ENCODE assay signal across 24 cellular contexts in genomic region chr5:78245126-78245525, GRCh38. TPM values are rescaled to one million over a fixed set of nuclear protein-coding genes. Genes with fewer than 3 reads are reported as not detected.
DNase-seq lines count a peak whose midpoint lies in the region; ATAC-seq, FAIRE-seq and TF ChIP-seq lines count a peak whose summit lies in the region.
"Had no signal": no experiment of that assay in that cellular context is flagged by ENCODE, and none has a peak within 500 bp of the region (broad histone marks: within the 10 kb centered on the region; RNA-seq: fewer than 3 reads in every experiment).

No MANE protein-coding gene starts in this region.

- CTCF ChIA-PET in K562 (lab: Yijun Ruan, JAX; ENCODE audit: low intra/inter-chr PET ratio) = no interaction called here

- peak; percentile 88 for FAIRE-seq in K562 (lab: Jason Lieb, UNC)
- FAIRE-seq: A204.1, D721Med had no signal

- H4K8ac ChIP-seq in H9 (replicated peaks; ENCODE audit: insufficient read length, low read depth, low read length) (no peak overlapping the region), mesendoderm (ENCODE audit: low read depth, low read length) (no peak overlapping the region)

- H3K27ac ChIP-seq in H9 (ENCODE audit: insufficient read length, low read depth, low read length) (no peak overlapping the region), K562 (ENCODE audit: extremely low read depth, low read depth, low read length) (peak overlapping the region; percentile 0; the same call in 1 of the 3 replicates), mesendoderm (ENCODE audit: low read depth, low read length) (no peak overlapping the region), smooth muscle cell (ENCODE audit: low read depth) (peak overlapping the region; percentile 44)

- H3K27ac Mint-ChIP-seq in H9 = peak overlapping the region in 2 of 3 experiments; percentile 27 to 77; a peak in 1 of 7 replicates
- H3K27ac Mint-ChIP-seq: B cell had no signal

- BruUV-seq in K562 (replicated peaks; lab: Mats Ljungman, UMichigan) = no TSS peak

- H2BK120ac ChIP-seq in H9 (ENCODE audit: low read depth, low read length, poor library complexity, severe bottlenecking) = no peak overlapping the region
- H2BK120ac ChIP-seq in mesendoderm (ENCODE audit: low read depth, low read length) = no peak overlapping the region

- no peak overlapping the region for H3K4me3 Mint-ChIP-seq in H9
- H3K4me3 Mint-ChIP-seq: B cell, CD14-positive monocyte, HFFc6 had no signal

- TF ChIP-seq EP300 in K562 (IDR thresholded peaks at IDR 0.05; ENCODE audit: low read length) = peak; percentile 18; the same call in 1 of the 2 replicates

- no peaks in the 10 kb centered on the region for H3K27me3 ChIP-seq in H9 (ENCODE audit: insufficient read depth, low read length)
- no peaks in the 10 kb centered on the region for H3K27me3 ChIP-seq in K562 (ENCODE audit: control insufficient read depth in 2 of 2, insufficient read depth in 2 of 2, low read length in 2 of 2)
- H3K27me3 ChIP-seq in mesendoderm (ENCODE audit: insufficient read depth, low read length, poor library complexity) = no peaks in the 10 kb centered on the region
- no peaks in the 10 kb centered on the region for H3K27me3 ChIP-seq in smooth muscle cell (ENCODE audit: low read depth)

- no peak overlapping the region for H2BK12ac ChIP-seq in H9 (ENCODE audit: insufficient read length, low read depth, low read length)

- no peak overlapping the region for H3K4ac ChIP-seq in H9 (ENCODE audit: low read depth, low read length)
- H3K4ac ChIP-seq in mesendoderm (ENCODE audit: low read depth, low read length) = no peak overlapping the region

- H4K91ac ChIP-seq in H9 (ENCODE audit: insufficient read length, low read depth, low read length) = no peak overlapping the region

- H3K14ac ChIP-seq in H9 (ENCODE audit: insufficient read depth, low read length) = no peak overlapping the region

- WGBS in H9 (ENCODE audit: extremely low coverage, insufficient read length, low lambda C conversion rate) = no CpG with 5 or more reads among the region's 8 CpGs
- WGBS in K562 (ENCODE audit: insufficient coverage, low coverage, missing lambda C conversion rate) = 1% methylated on average over 8 of the region's 8 CpGs
- WGBS in mesendoderm (ENCODE audit: extremely low coverage, insufficient coverage, low lambda C conversion rate) = no CpG with 5 or more reads among the region's 8 CpGs
- WGBS in smooth muscle cell (ENCODE audit: low lambda C conversion rate) = 26% methylated on average over 8 of the region's 8 CpGs

- H3K4me1 ChIP-seq in H9 (ENCODE audit: insufficient read depth, low read length) (no peaks in the 10 kb centered on the region), K562 (replicated peaks in 1 of 2; ENCODE audit: control insufficient read depth in 2 of 2, insufficient read depth in 2 of 2, low read length in 2 of 2) (peaks cover 4 to 12% of the 10 kb centered on the region in 2 experiments; a peak in 4 of 5 replicates), mesendoderm (ENCODE audit: control insufficient read depth, low read depth, low read length) (no peaks in the 10 kb centered on the region), smooth muscle cell (ENCODE audit: low read depth) (peaks cover 7% of the 10 kb centered on the region)

- no peaks in the 10 kb centered on the region for H3K9me1 ChIP-seq in K562 (ENCODE audit: control insufficient read depth, insufficient read depth, low read length)

- no peaks in the 10 kb centered on the region for H3K27me3 Mint-ChIP-seq in H9 (ENCODE audit: low read depth)
- H3K27me3 Mint-ChIP-seq: B cell had no signal

- H3K9ac ChIP-seq in H9 (ENCODE audit: extremely low read depth, insufficient read length, low read length) = no peak overlapping the region
- H3K9ac ChIP-seq in K562 (ENCODE audit: insufficient read depth in 1 of 2, low read depth in 2 of 2, low read length in 2 of 2) = no peak overlapping the region
- H3K9ac ChIP-seq in mesendoderm (ENCODE audit: low read length) = no peak overlapping the region
- H3K9ac ChIP-seq in smooth muscle cell (ENCODE audit: low read depth) = no peak overlapping the region

- H3K79me1 ChIP-seq in H9 (ENCODE audit: insufficient read depth, low read depth, low read length, poor library complexity, severe bottlenecking) = no peaks in the 10 kb centered on the region
- no peaks in the 10 kb centered on the region for H3K79me1 ChIP-seq in mesendoderm (ENCODE audit: low read length)

- in situ Hi-C loops in K562 (cut with MboI) = no loop called here

- no peak overlapping the region for H2AFZ ChIP-seq in H9 (ENCODE audit: low read length)
- H2AFZ ChIP-seq in K562 (ENCODE audit: low read depth, low read length) = no peak overlapping the region
- H2AFZ ChIP-seq in smooth muscle cell (ENCODE audit: low read depth) = no peak overlapping the region

- H3F3A ChIP-seq in smooth muscle cell (ENCODE audit: low read depth) = peaks cover 22% of the 10 kb centered on the region

- H3K4me2 ChIP-seq in H9 (ENCODE audit: insufficient read depth, insufficient read length, low read length) = no peak overlapping the region
- peak overlapping the region; percentile 15; the same call in 1 of the 2 replicates for H3K4me2 ChIP-seq in K562 (ENCODE audit: insufficient read depth, low read length)
- no peak overlapping the region for H3K4me2 ChIP-seq in mesendoderm (ENCODE audit: low read length)
- peak overlapping the region; percentile 17 for H3K4me2 ChIP-seq in smooth muscle cell

- H2BK5ac ChIP-seq in H9 (ENCODE audit: insufficient read length, low read length) (no peak overlapping the region), mesendoderm (ENCODE audit: low read length) (no peak overlapping the region)

- TF ChIP-seq CTCF in H9 (conservative IDR thresholded peaks at IDR 0.05) (no peak), K562 (IDR thresholded peaks at IDR 0.05 in 2 of 3, conservative IDR thresholded peaks at IDR 0.05 in 1 of 3; ENCODE audit: insufficient read depth in 2 of 3, low read depth in 1 of 3, low read length in 3 of 3) (no peak), smooth muscle cell (IDR thresholded peaks at IDR 0.05; ENCODE audit: borderline replicate concordance, insufficient read depth, poor library complexity, severe bottlenecking) (no peak)

- H3K36me3 Mint-ChIP-seq in H9 (ENCODE audit: insufficient read depth in 1 of 3, low read depth in 3 of 3) = peaks cover 2 to 9% (median 5%) of the 10 kb centered on the region in 3 experiments; a peak in 5 of 7 replicates

- no peak overlapping the region for H3K56ac ChIP-seq in H9 (ENCODE audit: insufficient read length, low read depth, low read length)
- no peak overlapping the region for H3K56ac ChIP-seq in mesendoderm (ENCODE audit: low read length)

- H3K79me2 ChIP-seq in H9 (ENCODE audit: insufficient read depth, low read length) = no peaks in the 10 kb centered on the region
- peaks cover 14% of the 10 kb centered on the region; the same call in 2 of the 3 replicates for H3K79me2 ChIP-seq in K562 (ENCODE audit: control insufficient read depth, insufficient read depth, low read length)
- H3K79me2 ChIP-seq in mesendoderm (ENCODE audit: control insufficient read depth, insufficient read depth, low read length) = no peaks in the 10 kb centered on the region
- H3K79me2 ChIP-seq in smooth muscle cell (ENCODE audit: low read depth) = peaks cover 26% of the 10 kb centered on the region

- no peak overlapping the region for H2BK20ac ChIP-seq in H9 (ENCODE audit: low read depth, low read length, poor library complexity, severe bottlenecking)

- no peak for TF ChIP-seq POLR2A in K562 (conservative IDR thresholded peaks at IDR 0.05)

- H3K18ac ChIP-seq in H9 (ENCODE audit: insufficient read length, low read depth, low read length) (no peak overlapping the region), mesendoderm (ENCODE audit: low read length) (no peak overlapping the region)

- H3K23me2 ChIP-seq in H9 (ENCODE audit: insufficient read length, low read depth, low read length, poor library complexity, severe bottlenecking) = no peaks in the 10 kb centered on the region

- POLR2A ChIA-PET in K562 (lab: Yijun Ruan, JAX) = interaction anchor here (1.4 to 1.6 kb wide), 2 partner anchors 9 to 17 kb away, joined by 3 to 6 read pairs; no protein-coding TSS in a partner anchor

- no peak overlapping the region for H3K23ac ChIP-seq in H9 (ENCODE audit: insufficient read length, low read depth, low read length)
- H3K23ac ChIP-seq in mesendoderm (ENCODE audit: low read length) = no peak overlapping the region

- peak; percentile 80 for ATAC-seq in K562
- no peak for ATAC-seq in GM18498 (IDR thresholded peaks at IDR 0.05; ENCODE audit: unreplicated experiment)
- ATAC-seq in GM18867 (IDR thresholded peaks at IDR 0.05; ENCODE audit: unreplicated experiment) = no peak
- ATAC-seq: Panc1 had no signal

- intact Hi-C loops in K562 (cut with micrococcal nuclease) = no loop called here

- no peak overlapping the region for H2AK5ac ChIP-seq in H9 (ENCODE audit: insufficient read length, low read length)
- H2AK5ac ChIP-seq in mesendoderm (ENCODE audit: low read length) = no peak overlapping the region

- no peak for DNase-seq in H9
- DNase-seq in K562 (ENCODE audit: extremely low read depth in 1 of 4, low spot score in 3 of 4) = peak in 3 of 4 experiments; percentile 10 to 78 (median 19)
- peak; percentile 74 for DNase-seq in mesendoderm
- no peak for DNase-seq in smooth muscle cell (lab: John Stamatoyannopoulos, UW; ENCODE audit: unreplicated experiment)
- DNase-seq in AG20443 (ENCODE audit: low spot score) = no peak
- no peak for DNase-seq in NCI-H2081 treated with DMSO at 0.1 percent for 48 hours (lab: John Stamatoyannopoulos, UW)
- DNase-seq: DMS53, EL, H7, HFFc6, KBM-7, NCI-H1092, NCI-H1436, NCI-H187 treated with DMSO at 0.1 percent for 48 hours, NCI-H226, NCI-H510A treated with DMSO at 0.1 percent for 48 hours, NCI-H748 treated with DMSO at 0.1 percent for 48 hours had no signal

- no peak for TF ChIP-seq RAD21 in K562 (CRISPR knock-in tag; conservative IDR thresholded peaks at IDR 0.05 in 1 of 2, IDR thresholded peaks at IDR 0.05 in 1 of 2)

- H3T11ph ChIP-seq in H9 (ENCODE audit: low read length) = no peak overlapping the region

- H3K36me3 ChIP-seq in K562 (ENCODE audit: control insufficient read depth, insufficient read depth, low read length) (peaks cover 7% of the 10 kb centered on the region; the same call in 1 of the 3 replicates), mesendoderm (ENCODE audit: control insufficient read depth, insufficient read depth, low read length) (no peaks in the 10 kb centered on the region), smooth muscle cell (ENCODE audit: low read depth) (peaks cover 6% of the 10 kb centered on the region)

- H2BK15ac ChIP-seq in H9 (ENCODE audit: low read depth, low read length) = no peak overlapping the region
- H2BK15ac ChIP-seq in mesendoderm (replicated peaks; ENCODE audit: low read depth) = no peak overlapping the region

- no peaks in the 10 kb centered on the region for H3K4me1 Mint-ChIP-seq in H9
- H3K4me1 Mint-ChIP-seq: B cell, CD14-positive monocyte had no signal

- no peaks in the 10 kb centered on the region for H4K20me1 ChIP-seq in H9 (ENCODE audit: control insufficient read depth, insufficient read depth, insufficient read length)
- H4K20me1 ChIP-seq in K562 (replicated peaks; ENCODE audit: control insufficient read depth, insufficient read depth, low read length) = no peaks in the 10 kb centered on the region
- H4K20me1 ChIP-seq in smooth muscle cell (ENCODE audit: low read depth) = peaks cover 79% of the 10 kb centered on the region

- H3K9me3 Mint-ChIP-seq in H9 = no peaks in the 10 kb centered on the region; a peak in 1 of 5 replicates
- H3K9me3 Mint-ChIP-seq: HFFc6 had no signal

- H3K9me3 ChIP-seq in H9 (ENCODE audit: control insufficient read depth, low read depth, low read length) (no peaks in the 10 kb centered on the region), K562 (replicated peaks; ENCODE audit: control insufficient read depth, insufficient read depth, low read depth, low read length) (no peaks in the 10 kb centered on the region), smooth muscle cell (replicated peaks; ENCODE audit: low read depth) (no peaks in the 10 kb centered on the region)

- H3K4me3 ChIP-seq in K562 = no peak overlapping the region
- H3K4me3 ChIP-seq in mesendoderm (ENCODE audit: low read length) = no peak overlapping the region
- no peak overlapping the region for H3K4me3 ChIP-seq in smooth muscle cell

- H4K5ac ChIP-seq in H9 (ENCODE audit: insufficient read length, low read depth, low read length) (no peak overlapping the region), mesendoderm (ENCODE audit: low read length) (no peak overlapping the region)

RNA-seq across cellular contexts. Expression of gene AP3B1, which starts 49.4 kb away (rescaled TPM):
- total RNA-seq in H9 (2021) (41.8 and 43.3 TPM in 2 replicates), K562 (2014; rRNA removed) (33.4 and 34.1 TPM in 2 replicates), K562 (2014; rRNA removed; fragmentation: Illumina TruSeq; extraction: Trizol) (55.7 and 65.6 TPM in 2 replicates), K562 (2015; rRNA removed; fragmentation: Illumina TruSeq; extraction: Trizol) (60.4 and 61.8 TPM in 2 replicates), K562 (2021) (42.2 and 42.8 TPM in 2 replicates), smooth muscle cell (73.5 and 76.3 TPM in 2 replicates)
- total RNA-seq in K562 (2011; cell fraction: chromatin; rRNA removed; ENCODE audit: low replicate concordance) = 28.7 and 124 TPM in 2 replicates
- 12.8 and 17.6 TPM in 2 replicates for total RNA-seq in K562 (2011; cell fraction: nucleolus; rRNA removed)
- 41.8 and 63.9 TPM in 2 replicates for total RNA-seq in K562 (2011; cell fraction: nucleoplasm; rRNA removed)
- polyA plus RNA-seq in K562 (2011; rRNA removed) (51.4 and 55.6 TPM in 2 replicates), K562 (2014; fragmentation: Illumina TruSeq; extraction: Trizol) (46.8 and 55.1 TPM in 2 replicates), K562 (2014; fragmentation: Nextera tagmentation; extraction: Ambion mirVana) (10 to 100 TPM; 21.1 to 30.9 TPM), K562 (2014; rRNA removed) (25.2 and 29.8 TPM in 2 replicates), smooth muscle cell (31.7 and 36.9 TPM in 2 replicates)
- polyA plus RNA-seq in K562 (2011; cell fraction: cytosol; rRNA removed) = 21.8 and 45.4 TPM in 2 replicates
- polyA plus RNA-seq in K562 (2011; cell fraction: nucleus; rRNA removed) = 20.3 and 36.5 TPM in 2 replicates
- polyA plus RNA-seq in K562 (2012) = 40.5 and 54.7 TPM in 2 replicates
- polyA minus RNA-seq in K562 (2011; rRNA and poly(A)+ RNA removed) = 94.2 and 106 TPM in 2 replicates
- polyA minus RNA-seq in K562 (2011; cell fraction: cytosol; rRNA and poly(A)+ RNA removed) = 27.1 and 30.8 TPM in 2 replicates
- 39.6 and 79.5 TPM in 2 replicates for polyA minus RNA-seq in K562 (2011; cell fraction: nucleus; rRNA and poly(A)+ RNA removed)
- polyA plus RNA-seq in mesendoderm (2013, experiment 1 of 2) = 30.1 TPM
- 30.0 TPM for polyA plus RNA-seq in mesendoderm (2013, experiment 2 of 2)

Comparison
In these comparisons a context has a peak if more than half of its experiments do, and no peak if none do; other contexts are left out.
1. DNase-seq: peak in K562 (3 of 4) and mesendoderm (single experiment); none in H9 (single experiment), smooth muscle cell (single experiment), AG20443 (single experiment) and NCI-H2081 treated with DMSO at 0.1 percent for 48 hours (single experiment).
2. H3K27ac ChIP-seq: peak in K562 (single experiment) and smooth muscle cell (single experiment); none in H9 (single experiment) and mesendoderm (single experiment).
3. H3K4me2 ChIP-seq: peak in K562 (single experiment) and smooth muscle cell (single experiment); none in H9 (single experiment) and mesendoderm (single experiment).